In genomic region chr13:94546071-94546839, GRCh38 we compare ENCODE assay signal across 26 cellular contexts. TPM values are rescaled to one million over a fixed set of nuclear protein-coding genes. Genes with fewer than 3 reads are reported as not detected.
DNase-seq lines count a peak whose midpoint lies in the region; ATAC-seq, FAIRE-seq and TF ChIP-seq lines count a peak whose summit lies in the region.
"Had no signal": no experiment of that assay in that cellular context is flagged by ENCODE, and none has a peak within 500 bp of the region (broad histone marks: within the 10 kb centered on the region; RNA-seq: fewer than 3 reads in every experiment).

No MANE protein-coding gene starts in this region.

- H3K27me3 ChIP-seq in GM23338 (ENCODE audit: insufficient read depth) (no peaks in the 10 kb centered on the region), small intestine (ENCODE audit: control insufficient read depth in 2 of 2, insufficient read depth in 2 of 2, low read length in 2 of 2) (no peaks in the 10 kb centered on the region), osteoblast (ENCODE audit: insufficient read depth, low read length) (no peaks in the 10 kb centered on the region)
- H3K27me3 ChIP-seq: colonic mucosa, heart left ventricle, SJCRH30, transverse colon had no signal

- no peaks in the 10 kb centered on the region for H3K9me2 ChIP-seq in GM23338 (ENCODE audit: insufficient read depth)

- no peak overlapping the region for H3K4me3 ChIP-seq in GM23338
- no peak overlapping the region for H3K4me3 ChIP-seq in small intestine (ENCODE audit: low read depth in 1 of 2, low read length in 2 of 2)
- no peak overlapping the region for H3K4me3 ChIP-seq in osteoblast (ENCODE audit: insufficient read depth, low read length)
- H3K4me3 ChIP-seq: colonic mucosa, heart left ventricle, SJCRH30, transverse colon had no signal

- peaks cover 9% of the 10 kb centered on the region; the same call in 2 of the 3 replicates for H3K9me3 Mint-ChIP-seq in GM23338
- no peaks in the 10 kb centered on the region for H3K9me3 Mint-ChIP-seq in Calu3 (ENCODE audit: low read depth, unreplicated experiment)
- H3K9me3 Mint-ChIP-seq: activated naive CD4-positive, alpha-beta T cell treated with anti-CD3 and anti-CD28 coated beads for 36 hours had no signal

- peaks cover 33% of the 10 kb centered on the region for H3K4me1 Mint-ChIP-seq in GM23338
- no peaks in the 10 kb centered on the region for H3K4me1 Mint-ChIP-seq in Calu3 (ENCODE audit: low read depth, unreplicated experiment)

- peaks cover 6% of the 10 kb centered on the region; the same call in 2 of the 3 replicates for H3K36me3 Mint-ChIP-seq in GM23338 (ENCODE audit: low read depth)
- H3K36me3 Mint-ChIP-seq in Calu3 (ENCODE audit: insufficient read depth, unreplicated experiment): peaks cover 13% of the 10 kb centered on the region

- CTCF ChIA-PET in Calu3 (lab: Charles Lee): no interaction called here

- peak; percentile 50 for DNase-seq in GM23338 (ENCODE audit: low spot score)
- peak; percentile 12 for DNase-seq in NCI-H69 (lab: John Stamatoyannopoulos, UW)
- DNase-seq in iPS-NIHi7 (ENCODE audit: extremely low spot score): peak; percentile 23
- DNase-seq in small intestine: peak; percentile 18
- no peak for DNase-seq in Calu3
- DNase-seq in osteoblast (ENCODE audit: insufficient read length, low spot score, missing footprints): no peak
- DNase-seq: activated CD4-positive, alpha-beta T cell treated with anti-CD3 and anti-CD28 coated beads, Interleukin-2, amount 50 U/mL, for 48 hours; activated naive CD4-positive, alpha-beta T cell treated with anti-CD3 and anti-CD28 coated beads for 36 hours; amygdala; C1 segment of cervical spinal cord; colonic mucosa; effector memory CD8-positive, alpha-beta T cell; foreskin fibroblast; heart left ventricle; IMR-90; NCI-H1048; NCI-H187 treated with DMSO at 0.1 percent for 48 hours; NCI-H2171 treated with DMSO at 0.1 percent for 48 hours; NCI-H510A treated with DMSO at 0.1 percent for 48 hours; T-cell; transverse colon had no signal

- H3K4me3 Mint-ChIP-seq in GM23338 (no peak overlapping the region), Calu3 (ENCODE audit: low read depth, unreplicated experiment) (no peak overlapping the region)
- H3K4me3 Mint-ChIP-seq: activated naive CD4-positive, alpha-beta T cell treated with anti-CD3 and anti-CD28 coated beads for 36 hours; effector memory CD8-positive, alpha-beta T cell; T-cell had no signal

- H4K20me1 ChIP-seq in GM23338 (replicated peaks; ENCODE audit: insufficient read depth): no peaks in the 10 kb centered on the region
- no peaks in the 10 kb centered on the region for H4K20me1 ChIP-seq in osteoblast (ENCODE audit: insufficient read depth, low read length)

- intact Hi-C loops in Calu3 (cut with micrococcal nuclease; ENCODE audit: unreplicated experiment): loop anchor here (10.0 kb wide), 1 partner anchor 111 kb away; no protein-coding TSS in a partner anchor

- H3K36me3 ChIP-seq in GM23338 (ENCODE audit: insufficient read depth) (no peaks in the 10 kb centered on the region), small intestine (ENCODE audit: control insufficient read depth in 2 of 2, insufficient read depth in 2 of 2, low read length in 2 of 2) (no peaks in the 10 kb centered on the region), osteoblast (ENCODE audit: insufficient read depth, low read length) (no peaks in the 10 kb centered on the region)
- H3K36me3 ChIP-seq: colonic mucosa, heart left ventricle, SJCRH30, transverse colon had no signal

- H3K27ac Mint-ChIP-seq in GM23338 (no peak overlapping the region), Calu3 (ENCODE audit: unreplicated experiment) (no peak overlapping the region)
- H3K27ac Mint-ChIP-seq: activated naive CD4-positive, alpha-beta T cell treated with anti-CD3 and anti-CD28 coated beads for 36 hours had no signal

- no peaks in the 10 kb centered on the region for H3K79me2 ChIP-seq in GM23338 (replicated peaks; ENCODE audit: insufficient read depth)
- no peaks in the 10 kb centered on the region for H3K79me2 ChIP-seq in osteoblast (ENCODE audit: insufficient read depth, low read length)

- WGBS in small intestine, 3 donors: 71 to 86% (median 78%) methylated on average over 10 of the region's 10 CpGs

- no peak for FAIRE-seq in small intestine (lab: Jason Lieb, UNC)
- FAIRE-seq: D721Med, RCC 7860 had no signal

- H3F3A ChIP-seq in GM23338 (replicated peaks; ENCODE audit: low read depth): no peaks in the 10 kb centered on the region; the same call in 1 of the 2 replicates

- ATAC-seq in GM23338 (peak; percentile 3; the same call in 2 of the 3 replicates), HG02973 (IDR thresholded peaks at IDR 0.05; ENCODE audit: unreplicated experiment) (no peak)
- ATAC-seq: effector memory CD8-positive, alpha-beta T cell; esophagus mucosa; heart left ventricle; T-cell had no signal

- H3K4me1 ChIP-seq in GM23338 (ENCODE audit: insufficient read depth) (peaks cover 26% of the 10 kb centered on the region), small intestine (ENCODE audit: control insufficient read depth in 2 of 2, insufficient read depth in 1 of 2, low read depth in 1 of 2, low read length in 1 of 2) (no peaks in the 10 kb centered on the region), osteoblast (ENCODE audit: insufficient read depth, low read length) (peaks cover 6% of the 10 kb centered on the region)
- H3K4me1 ChIP-seq: SJCRH30 had no signal

- TF ChIP-seq CTCF in GM23338 (conservative IDR thresholded peaks at IDR 0.05; ENCODE audit: low read depth in 2 of 2) (no peak), Calu3 (IDR thresholded peaks at IDR 0.05; ENCODE audit: unreplicated experiment) (no peak), osteoblast (IDR thresholded peaks at IDR 0.05; ENCODE audit: extremely low read depth, low read depth, low read length) (no peak)

- no TSS peak for BruUV-seq in Calu3 (replicated peaks; lab: Mats Ljungman, UMichigan)

- H3K27me3 Mint-ChIP-seq in GM23338 (ENCODE audit: insufficient read depth, low read depth, poor library complexity) (peaks cover 15% of the 10 kb centered on the region), Calu3 (ENCODE audit: unreplicated experiment) (peaks cover 3% of the 10 kb centered on the region)

- H3K9me3 ChIP-seq in small intestine (ENCODE audit: control insufficient read depth, low read depth) (no peaks in the 10 kb centered on the region), osteoblast (ENCODE audit: low read depth, low read length) (no peaks in the 10 kb centered on the region)
- H3K9me3 ChIP-seq: colonic mucosa, heart left ventricle, SJCRH30, transverse colon had no signal

- H3K4me2 ChIP-seq in GM23338: no peak overlapping the region
- no peak overlapping the region for H3K4me2 ChIP-seq in osteoblast (ENCODE audit: insufficient read depth, low read length)

- H2AFZ ChIP-seq in GM23338 (peak overlapping the region; percentile 60; the same call in 1 of the 2 replicates), osteoblast (ENCODE audit: low read length) (no peak overlapping the region)

- H3K27ac ChIP-seq in GM23338 (ENCODE audit: low read depth) (no peak overlapping the region), small intestine (ENCODE audit: low read depth in 1 of 2, low read length in 1 of 2) (no peak overlapping the region), osteoblast (ENCODE audit: low read depth, low read length) (no peak overlapping the region)
- H3K27ac ChIP-seq: colonic mucosa, heart left ventricle, SJCRH30, transverse colon had no signal

TF ChIP-seq in GM23338, 12 proteins besides CTCF, POLR2A, EP300 and RAD21:
- no peak for TF ChIP-seq ETS1 (IDR thresholded peaks at IDR 0.05)

RNA-seq across cellular contexts. Expression of gene TGDS, which starts 49.7 kb away (rescaled TPM):
- total RNA-seq in GM23338 (2014; rRNA removed; shearing (Covaris generic)): 19.6 and 23.9 TPM in 2 replicates
- 18.1 and 18.4 TPM in 2 replicates for polyA plus RNA-seq in GM23338 (2016; fragmentation: Nextera tagmentation; extraction: Ambion mirVana)
- polyA plus RNA-seq in small intestine: 10 to 100 TPM; 10.3 to 12.4 (median 11.6) TPM
- 4.1 and 5.0 TPM in 2 replicates for total RNA-seq in Calu3 (2022)
- 11.9 and 13.3 TPM in 2 replicates for total RNA-seq in osteoblast

RNA-seq across cellular contexts. Expression of gene GPR180, which starts 55.4 kb away (rescaled TPM):
- 8.7 and 9.5 TPM in 2 replicates for total RNA-seq in GM23338 (2014; rRNA removed; shearing (Covaris generic))
- polyA plus RNA-seq in GM23338 (2016; fragmentation: Nextera tagmentation; extraction: Ambion mirVana): 3.1 and 3.7 TPM in 2 replicates
- polyA plus RNA-seq in small intestine: 1 to 10 TPM in 1 of 3 donors, under 1 TPM in 2; 0.67 to 1.7 (median 0.81) TPM
- total RNA-seq in Calu3 (2022): 3.1 and 3.4 TPM in 2 replicates
- total RNA-seq in osteoblast: 8.7 and 9.4 TPM in 2 replicates

Comparison
In these comparisons a context has a peak if more than half of its experiments do, and no peak if none do; other contexts are left out.
1. DNase-seq: peak in GM23338 (single experiment), NCI-H69 (single experiment), iPS-NIHi7 (single experiment) and small intestine (single experiment); none in Calu3 (single experiment) and osteoblast (single experiment).